Comparison of ENCODE assay signal across 31 cellular contexts in genomic region chr5:109168151-109168550, GRCh38.
"Had no signal": no experiment of that assay in that cellular context is flagged by ENCODE, and none has a peak within 500 bp of the region (broad histone marks: within the 10 kb centered on the region; RNA-seq: fewer than 3 reads in every experiment).

No MANE protein-coding gene starts in this region.

- H3K36me3 ChIP-seq: brain microvascular endothelial cell, esophagus muscularis mucosa, gastrocnemius medialis, heart right ventricle had no signal

- H3K9me3 Mint-ChIP-seq: activated B cell treated with CpG ODN at 0.5 μM for 24 hours; activated CD8-positive, alpha-beta T cell treated with anti-CD3 and anti-CD28 coated beads for 36 hours; activated T-cell treated with anti-CD3 and anti-CD28 coated beads, Interleukin-2, amount 50 U/mL, for 4 hours; activated T-helper 17 cell treated with anti-CD3 and anti-CD28 coated beads, Interleukin-2, amount 50 U/mL, for 72 hours; central memory CD8-positive, alpha-beta T cell; dendritic cell treated with granulocyte-macrophage colony-stimulating factor and Interleukin-4, amounts not matched to agents 40 ng/mL and 50 ng/mL, for 4 days had no signal

- H3K4me3 ChIP-seq: coronary artery, dorsolateral prefrontal cortex, esophagus muscularis mucosa, gastrocnemius medialis, heart right ventricle had no signal

- DNase-seq: activated B cell treated with CpG ODN at 0.5 μM for 24 hours; activated CD4-positive, alpha-beta T cell treated with anti-CD3 and anti-CD28 coated beads for 48 hours; activated CD4-positive, alpha-beta T cell treated with anti-CD3 and anti-CD28 coated beads, Interleukin-2, amount 50 U/mL, for 1 hour; activated CD4-positive, alpha-beta T cell treated with anti-CD3 and anti-CD28 coated beads, Interleukin-2, amount 50 U/mL, for 48 hours; activated CD8-positive, alpha-beta memory T cell treated with anti-CD3 and anti-CD28 coated beads for 24 hours; activated CD8-positive, alpha-beta T cell treated with anti-CD3 and anti-CD28 coated beads for 36 hours; activated effector memory CD4-positive, alpha-beta T cell treated with Interleukin-2 at 50 U/mL for 16 hours; activated gamma-delta T cell treated with Interleukin-2 at 50 U/mL for 16 hours; activated naive CD4-positive, alpha-beta T cell treated with anti-CD3 and anti-CD28 coated beads, Interleukin-2, amount 50 U/mL, for 16 hours; activated naive CD4-positive, alpha-beta T cell treated with Interleukin-2 at 50 U/mL for 16 hours; activated T-cell treated with anti-CD3 and anti-CD28 coated beads, Interleukin-2, amount 50 U/mL, for 4 hours; amniotic stem cell; anterior cingulate cortex; brain microvascular endothelial cell; dorsolateral prefrontal cortex; effector memory CD4-positive, alpha-beta T cell; erythroblast; foreskin keratinocyte; gastrocnemius medialis; heart right ventricle; T-helper 1 cell; T-helper 2 cell had no signal

- H3K4me1 Mint-ChIP-seq: activated T-helper 17 cell treated with anti-CD3 and anti-CD28 coated beads, Interleukin-2, amount 50 U/mL, for 72 hours; central memory CD8-positive, alpha-beta T cell had no signal

- H3K9me3 ChIP-seq: esophagus muscularis mucosa, gastrocnemius medialis, heart right ventricle had no signal

- H3K27me3 Mint-ChIP-seq: activated B cell treated with CpG ODN at 0.5 μM for 24 hours; activated CD8-positive, alpha-beta T cell treated with anti-CD3 and anti-CD28 coated beads for 36 hours; activated naive CD8-positive, alpha-beta T cell; activated T-helper 17 cell treated with anti-CD3 and anti-CD28 coated beads, Interleukin-2, amount 50 U/mL, for 72 hours; central memory CD8-positive, alpha-beta T cell; dendritic cell treated with granulocyte-macrophage colony-stimulating factor and Interleukin-4, amounts not matched to agents 40 ng/mL and 50 ng/mL, for 4 days had no signal

- H3K27me3 ChIP-seq: brain microvascular endothelial cell, dorsolateral prefrontal cortex, esophagus muscularis mucosa, foreskin keratinocyte, gastrocnemius medialis, heart right ventricle had no signal

- FAIRE-seq: astrocyte, bronchial epithelial cell had no signal

- ATAC-seq: activated CD4-positive, CD25-positive, alpha-beta regulatory T cell treated with anti-CD3 and anti-CD28 coated beads, Interleukin-2, amount 50 U/mL, for 24 hours; activated CD8-positive, alpha-beta T cell treated with anti-CD3 and anti-CD28 coated beads for 36 hours; activated T-cell treated with anti-CD3 and anti-CD28 coated beads, Interleukin-2, amount 50 U/mL, for 4 hours; activated T-helper 17 cell treated with anti-CD3 and anti-CD28 coated beads, Interleukin-2, amount 50 U/mL, for 72 hours; foreskin keratinocyte; gastrocnemius medialis; heart right ventricle had no signal

- H3K27ac ChIP-seq: brain microvascular endothelial cell, coronary artery, dorsolateral prefrontal cortex, esophagus muscularis mucosa, foreskin keratinocyte, gastrocnemius medialis, heart right ventricle had no signal

- H3K27ac Mint-ChIP-seq: activated B cell treated with CpG ODN at 0.5 μM for 24 hours; activated CD8-positive, alpha-beta T cell treated with anti-CD3 and anti-CD28 coated beads for 36 hours; activated naive CD8-positive, alpha-beta T cell; activated T-helper 17 cell treated with anti-CD3 and anti-CD28 coated beads, Interleukin-2, amount 50 U/mL, for 72 hours; dendritic cell treated with granulocyte-macrophage colony-stimulating factor and Interleukin-4, amounts not matched to agents 40 ng/mL and 50 ng/mL, for 4 days had no signal

- H3K4me3 Mint-ChIP-seq: activated B cell treated with CpG ODN at 0.5 μM for 24 hours; activated CD8-positive, alpha-beta T cell treated with anti-CD3 and anti-CD28 coated beads for 36 hours; activated naive CD8-positive, alpha-beta T cell; activated T-cell treated with anti-CD3 and anti-CD28 coated beads, Interleukin-2, amount 50 U/mL, for 4 hours; activated T-helper 17 cell treated with anti-CD3 and anti-CD28 coated beads, Interleukin-2, amount 50 U/mL, for 72 hours; central memory CD8-positive, alpha-beta T cell; dendritic cell treated with granulocyte-macrophage colony-stimulating factor and Interleukin-4, amounts not matched to agents 40 ng/mL and 50 ng/mL, for 4 days had no signal

- H3K4me1 ChIP-seq: esophagus muscularis mucosa, foreskin keratinocyte, gastrocnemius medialis, heart right ventricle had no signal
